In the genomic region with DNA sequence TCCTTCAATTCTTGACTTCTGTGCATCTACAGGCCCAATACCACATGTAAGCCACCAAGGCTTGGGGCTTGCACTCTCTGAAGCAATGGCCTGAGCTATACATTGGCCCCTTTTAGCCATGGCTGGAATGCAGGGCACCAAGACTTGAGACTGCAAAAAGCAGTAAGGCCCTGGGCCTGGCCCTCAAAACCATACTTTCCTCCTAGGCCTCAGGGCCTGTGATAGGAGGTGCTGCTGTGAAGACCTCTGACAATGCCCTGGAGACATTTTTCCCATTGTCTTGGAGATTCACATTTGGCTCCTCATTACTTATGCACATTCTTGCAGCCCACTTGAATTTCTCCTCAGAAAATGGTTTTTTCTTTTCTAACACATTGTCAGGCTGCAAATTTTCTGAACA, we compare ENCODE assay signal across 30 cellular contexts.
"Had no signal": no experiment of that assay in that cellular context is flagged by ENCODE, and none has a peak within 500 bp of the region (broad histone marks: within the 10 kb centered on the region; RNA-seq: fewer than 3 reads in every experiment).

No MANE protein-coding gene starts in this region.

- H3K9me3 ChIP-seq: lower lobe of right lung, ovary, right atrium auricular region, right lobe of liver, stomach, testis, thyroid gland, transverse colon, upper lobe of left lung, vagina had no signal

- H3K4me1 Mint-ChIP-seq: immature natural killer cell; mesothelial cell of epicardium; naive B cell; natural killer cell; nephron progenitor cell; stimulated activated naive B cell treated with anti-CD40 and anti-IgM and Interleukin-4, amounts not matched to agents 10 μg/mL and 1 μg/mL and 100 μg/mL, for 72 hours had no signal

- H3K27me3 Mint-ChIP-seq: naive B cell; progenitor cell of endocrine pancreas; stimulated activated naive B cell treated with anti-CD40 and anti-IgM and Interleukin-4, amounts not matched to agents 10 μg/mL and 1 μg/mL and 100 μg/mL, for 72 hours had no signal

- DNase-seq: hippocampal formation; immature natural killer cell; kidney; left colon; left lung; lower lobe of right lung; mammary epithelial cell; mesenchymal stem cell; naive B cell; natural killer cell; nephron progenitor cell; ovary; right lobe of liver; stimulated activated CD4-positive, alpha-beta T cell treated with anti-CD3 and anti-CD28 coated beads, Interleukin-1b, Interleukin-23, amount 100 ng/mL, for 48 hours; stimulated activated CD4-positive, alpha-beta T cell treated with anti-CD3 and anti-CD28 coated beads, Interleukin-2, amount 100 ng/mL, for 48 hours; stimulated activated CD4-positive, alpha-beta T cell treated with anti-CD3 and anti-CD28 coated beads, Interleukin-4, amount 100 ng/mL, for 4 hours; stimulated activated CD8-positive, alpha-beta memory T cell treated with anti-CD3 and anti-CD28 coated beads, Interleukin-4, amount 100 ng/mL, for 48 hours; stimulated activated naive B cell treated with anti-CD40 and anti-IgM and Interleukin-4, amounts not matched to agents 10 μg/mL and 1 μg/mL and 100 μg/mL, for 72 hours; stimulated activated naive CD8-positive, alpha-beta T cell treated with anti-CD3 and anti-CD28 coated beads, Interleukin-15, Interleukin-2, amounts not matched to agents 100 U/mL and 50 U/mL, for 24 hours; stomach; testis; thyroid gland; transverse colon; upper lobe of left lung had no signal

- H3K4me3 ChIP-seq: left lung, lower lobe of right lung, ovary, right atrium auricular region, right lobe of liver, smooth muscle cell, stomach, testis, thyroid gland, transverse colon, upper lobe of left lung, vagina had no signal

- ATAC-seq: left colon; left lung; lower lobe of right lung; natural killer cell; right lobe of liver; stimulated activated naive B cell treated with anti-CD40 and anti-IgM and Interleukin-4, amounts not matched to agents 10 μg/mL and 1 μg/mL and 100 μg/mL, for 72 hours; stimulated activated naive CD8-positive, alpha-beta T cell treated with anti-CD3 and anti-CD28 coated beads, Interleukin-15, Interleukin-2, amounts not matched to agents 100 U/mL and 50 U/mL, for 24 hours had no signal

- H3K27ac ChIP-seq: left lung, lower lobe of right lung, ovary, right atrium auricular region, right lobe of liver, stomach, testis, thyroid gland, transverse colon, upper lobe of left lung, vagina had no signal

- FAIRE-seq: islet of Langerhans, kidney had no signal

- H3K27ac Mint-ChIP-seq: immature natural killer cell; mesothelial cell of epicardium; naive B cell; natural killer cell; nephron progenitor cell; progenitor cell of endocrine pancreas; stimulated activated naive B cell treated with anti-CD40 and anti-IgM and Interleukin-4, amounts not matched to agents 10 μg/mL and 1 μg/mL and 100 μg/mL, for 72 hours had no signal

- H3K9me3 Mint-ChIP-seq: nephron progenitor cell had no signal

- H3K4me1 ChIP-seq: left lung, lower lobe of right lung, right atrium auricular region, right lobe of liver, stomach, testis, thyroid gland, transverse colon, upper lobe of left lung, vagina had no signal

- H3K36me3 ChIP-seq: left lung, lower lobe of right lung, ovary, right atrium auricular region, right lobe of liver, stomach, thyroid gland, transverse colon, upper lobe of left lung, vagina had no signal

- H3K27me3 ChIP-seq: left lung, ovary, right atrium auricular region, right lobe of liver, stomach, testis, thyroid gland, transverse colon, upper lobe of left lung, vagina had no signal

- H3K4me3 Mint-ChIP-seq: immature natural killer cell; mesothelial cell of epicardium; naive B cell; natural killer cell; nephron progenitor cell; stimulated activated naive B cell treated with anti-CD40 and anti-IgM and Interleukin-4, amounts not matched to agents 10 μg/mL and 1 μg/mL and 100 μg/mL, for 72 hours had no signal

- H3K4me2 ChIP-seq: smooth muscle cell had no signal

- H3K36me3 Mint-ChIP-seq: immature natural killer cell; mesothelial cell of epicardium; naive B cell; natural killer cell; stimulated activated naive B cell treated with anti-CD40 and anti-IgM and Interleukin-4, amounts not matched to agents 10 μg/mL and 1 μg/mL and 100 μg/mL, for 72 hours had no signal
